1 cellular context compared by ENCODE assay signal in genomic region chr22:42079319-42080251, GRCh38.
TF ChIP-seq lines count a peak whose summit lies in the region.

Gene SMDT1 (plus strand): TSS chr22:42079700. CDS start chr22:42079769, 69 bp downstream.

TF ChIP-seq in HepG2, 621 proteins besides CTCF, POLR2A, EP300 and RAD21 (continued from another document and continues in another):
- TF ChIP-seq, protein P1, sequence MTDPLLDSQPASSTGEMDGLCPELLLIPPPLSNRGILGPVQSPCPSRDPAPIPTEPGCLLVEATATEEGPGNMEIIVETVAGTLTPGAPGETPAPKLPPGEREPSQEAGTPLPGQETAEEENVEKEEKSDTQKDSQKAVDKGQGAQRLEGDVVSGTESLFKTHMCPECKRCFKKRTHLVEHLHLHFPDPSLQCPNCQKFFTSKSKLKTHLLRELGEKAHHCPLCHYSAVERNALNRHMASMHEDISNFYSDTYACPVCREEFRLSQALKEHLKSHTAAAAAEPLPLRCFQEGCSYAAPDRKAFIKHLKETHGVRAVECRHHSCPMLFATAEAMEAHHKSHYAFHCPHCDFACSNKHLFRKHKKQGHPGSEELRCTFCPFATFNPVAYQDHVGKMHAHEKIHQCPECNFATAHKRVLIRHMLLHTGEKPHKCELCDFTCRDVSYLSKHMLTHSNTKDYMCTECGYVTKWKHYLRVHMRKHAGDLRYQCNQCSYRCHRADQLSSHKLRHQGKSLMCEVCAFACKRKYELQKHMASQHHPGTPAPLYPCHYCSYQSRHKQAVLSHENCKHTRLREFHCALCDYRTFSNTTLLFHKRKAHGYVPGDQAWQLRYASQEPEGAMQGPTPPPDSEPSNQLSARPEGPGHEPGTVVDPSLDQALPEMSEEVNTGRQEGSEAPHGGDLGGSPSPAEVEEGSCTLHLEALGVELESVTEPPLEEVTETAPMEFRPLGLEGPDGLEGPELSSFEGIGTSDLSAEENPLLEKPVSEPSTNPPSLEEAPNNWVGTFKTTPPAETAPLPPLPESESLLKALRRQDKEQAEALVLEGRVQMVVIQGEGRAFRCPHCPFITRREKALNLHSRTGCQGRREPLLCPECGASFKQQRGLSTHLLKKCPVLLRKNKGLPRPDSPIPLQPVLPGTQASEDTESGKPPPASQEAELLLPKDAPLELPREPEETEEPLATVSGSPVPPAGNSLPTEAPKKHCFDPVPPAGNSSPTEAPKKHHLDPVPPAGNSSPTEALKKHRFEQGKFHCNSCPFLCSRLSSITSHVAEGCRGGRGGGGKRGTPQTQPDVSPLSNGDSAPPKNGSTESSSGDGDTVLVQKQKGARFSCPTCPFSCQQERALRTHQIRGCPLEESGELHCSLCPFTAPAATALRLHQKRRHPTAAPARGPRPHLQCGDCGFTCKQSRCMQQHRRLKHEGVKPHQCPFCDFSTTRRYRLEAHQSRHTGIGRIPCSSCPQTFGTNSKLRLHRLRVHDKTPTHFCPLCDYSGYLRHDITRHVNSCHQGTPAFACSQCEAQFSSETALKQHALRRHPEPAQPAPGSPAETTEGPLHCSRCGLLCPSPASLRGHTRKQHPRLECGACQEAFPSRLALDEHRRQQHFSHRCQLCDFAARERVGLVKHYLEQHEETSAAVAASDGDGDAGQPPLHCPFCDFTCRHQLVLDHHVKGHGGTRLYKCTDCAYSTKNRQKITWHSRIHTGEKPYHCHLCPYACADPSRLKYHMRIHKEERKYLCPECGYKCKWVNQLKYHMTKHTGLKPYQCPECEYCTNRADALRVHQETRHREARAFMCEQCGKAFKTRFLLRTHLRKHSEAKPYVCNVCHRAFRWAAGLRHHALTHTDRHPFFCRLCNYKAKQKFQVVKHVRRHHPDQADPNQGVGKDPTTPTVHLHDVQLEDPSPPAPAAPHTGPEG (CRISPR knock-in tag; IDR thresholded peaks at IDR 0.05): no peak; the same call in 1 of the 2 replicates
- TF ChIP-seq ZNF563 (CRISPR knock-in tag; IDR thresholded peaks at IDR 0.05): peak; percentile 84
- TF ChIP-seq, protein P2, sequence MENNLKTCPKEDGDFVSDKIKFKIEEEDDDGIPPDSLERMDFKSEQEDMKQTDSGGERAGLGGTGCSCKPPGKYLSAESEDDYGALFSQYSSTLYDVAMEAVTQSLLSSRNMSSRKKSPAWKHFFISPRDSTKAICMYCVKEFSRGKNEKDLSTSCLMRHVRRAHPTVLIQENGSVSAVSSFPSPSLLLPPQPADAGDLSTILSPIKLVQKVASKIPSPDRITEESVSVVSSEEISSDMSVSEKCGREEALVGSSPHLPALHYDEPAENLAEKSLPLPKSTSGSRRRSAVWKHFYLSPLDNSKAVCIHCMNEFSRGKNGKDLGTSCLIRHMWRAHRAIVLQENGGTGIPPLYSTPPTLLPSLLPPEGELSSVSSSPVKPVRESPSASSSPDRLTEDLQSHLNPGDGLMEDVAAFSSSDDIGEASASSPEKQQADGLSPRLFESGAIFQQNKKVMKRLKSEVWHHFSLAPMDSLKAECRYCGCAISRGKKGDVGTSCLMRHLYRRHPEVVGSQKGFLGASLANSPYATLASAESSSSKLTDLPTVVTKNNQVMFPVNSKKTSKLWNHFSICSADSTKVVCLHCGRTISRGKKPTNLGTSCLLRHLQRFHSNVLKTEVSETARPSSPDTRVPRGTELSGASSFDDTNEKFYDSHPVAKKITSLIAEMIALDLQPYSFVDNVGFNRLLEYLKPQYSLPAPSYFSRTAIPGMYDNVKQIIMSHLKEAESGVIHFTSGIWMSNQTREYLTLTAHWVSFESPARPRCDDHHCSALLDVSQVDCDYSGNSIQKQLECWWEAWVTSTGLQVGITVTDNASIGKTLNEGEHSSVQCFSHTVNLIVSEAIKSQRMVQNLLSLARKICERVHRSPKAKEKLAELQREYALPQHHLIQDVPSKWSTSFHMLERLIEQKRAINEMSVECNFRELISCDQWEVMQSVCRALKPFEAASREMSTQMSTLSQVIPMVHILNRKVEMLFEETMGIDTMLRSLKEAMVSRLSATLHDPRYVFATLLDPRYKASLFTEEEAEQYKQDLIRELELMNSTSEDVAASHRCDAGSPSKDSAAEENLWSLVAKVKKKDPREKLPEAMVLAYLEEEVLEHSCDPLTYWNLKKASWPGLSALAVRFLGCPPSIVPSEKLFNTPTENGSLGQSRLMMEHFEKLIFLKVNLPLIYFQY (CRISPR knock-in tag; IDR thresholded peaks at IDR 0.05; ENCODE audit: borderline replicate concordance): peak; percentile 45
- peak; percentile 63; the same call in 1 of the 2 replicates for TF ChIP-seq ZBTB38 (CRISPR knock-in tag; IDR thresholded peaks at IDR 0.05)
- TF ChIP-seq NFYB (CRISPR knock-in tag; IDR thresholded peaks at IDR 0.05): peak; percentile 95
- TF ChIP-seq ZNF441 (CRISPR knock-in tag; IDR thresholded peaks at IDR 0.05; ENCODE audit: borderline replicate concordance): no peak
- peak; percentile 74 for TF ChIP-seq TBX2 (CRISPR knock-in tag; IDR thresholded peaks at IDR 0.05; ENCODE audit: borderline replicate concordance)
- no peak for TF ChIP-seq ZBTB3 (CRISPR knock-in tag; IDR thresholded peaks at IDR 0.05; ENCODE audit: borderline replicate concordance, low read depth)
- TF ChIP-seq TBX3 (IDR thresholded peaks at IDR 0.05; ENCODE audit: borderline replicate concordance): no peak
- no peak for TF ChIP-seq SMYD3 (CRISPR knock-in tag; IDR thresholded peaks at IDR 0.05)
- no peak; the same call in none of the 2 replicates for TF ChIP-seq SALL2 (CRISPR knock-in tag; IDR thresholded peaks at IDR 0.05)
- peak; percentile 62; the same call in 1 of the 2 replicates for TF ChIP-seq ZBTB42 (CRISPR knock-in tag; IDR thresholded peaks at IDR 0.05)
- peak; percentile 42; the same call in 1 of the 2 replicates for TF ChIP-seq FOXK1 (CRISPR knock-in tag; IDR thresholded peaks at IDR 0.05; ENCODE audit: borderline replicate concordance, low read depth)
- TF ChIP-seq ZNF564 (CRISPR knock-in tag; IDR thresholded peaks at IDR 0.05): 0 out of 2 replicates have a peak, but pooled peaks have one; percentile 62
- TF ChIP-seq, protein P3, sequence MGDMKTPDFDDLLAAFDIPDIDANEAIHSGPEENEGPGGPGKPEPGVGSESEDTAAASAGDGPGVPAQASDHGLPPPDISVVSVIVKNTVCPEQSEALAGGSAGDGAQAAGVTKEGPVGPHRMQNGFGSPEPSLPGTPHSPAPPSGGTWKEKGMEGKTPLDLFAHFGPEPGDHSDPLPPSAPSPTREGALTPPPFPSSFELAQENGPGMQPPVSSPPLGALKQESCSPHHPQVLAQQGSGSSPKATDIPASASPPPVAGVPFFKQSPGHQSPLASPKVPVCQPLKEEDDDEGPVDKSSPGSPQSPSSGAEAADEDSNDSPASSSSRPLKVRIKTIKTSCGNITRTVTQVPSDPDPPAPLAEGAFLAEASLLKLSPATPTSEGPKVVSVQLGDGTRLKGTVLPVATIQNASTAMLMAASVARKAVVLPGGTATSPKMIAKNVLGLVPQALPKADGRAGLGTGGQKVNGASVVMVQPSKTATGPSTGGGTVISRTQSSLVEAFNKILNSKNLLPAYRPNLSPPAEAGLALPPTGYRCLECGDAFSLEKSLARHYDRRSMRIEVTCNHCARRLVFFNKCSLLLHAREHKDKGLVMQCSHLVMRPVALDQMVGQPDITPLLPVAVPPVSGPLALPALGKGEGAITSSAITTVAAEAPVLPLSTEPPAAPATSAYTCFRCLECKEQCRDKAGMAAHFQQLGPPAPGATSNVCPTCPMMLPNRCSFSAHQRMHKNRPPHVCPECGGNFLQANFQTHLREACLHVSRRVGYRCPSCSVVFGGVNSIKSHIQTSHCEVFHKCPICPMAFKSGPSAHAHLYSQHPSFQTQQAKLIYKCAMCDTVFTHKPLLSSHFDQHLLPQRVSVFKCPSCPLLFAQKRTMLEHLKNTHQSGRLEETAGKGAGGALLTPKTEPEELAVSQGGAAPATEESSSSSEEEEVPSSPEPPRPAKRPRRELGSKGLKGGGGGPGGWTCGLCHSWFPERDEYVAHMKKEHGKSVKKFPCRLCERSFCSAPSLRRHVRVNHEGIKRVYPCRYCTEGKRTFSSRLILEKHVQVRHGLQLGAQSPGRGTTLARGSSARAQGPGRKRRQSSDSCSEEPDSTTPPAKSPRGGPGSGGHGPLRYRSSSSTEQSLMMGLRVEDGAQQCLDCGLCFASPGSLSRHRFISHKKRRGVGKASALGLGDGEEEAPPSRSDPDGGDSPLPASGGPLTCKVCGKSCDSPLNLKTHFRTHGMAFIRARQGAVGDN (CRISPR knock-in tag; IDR thresholded peaks at IDR 0.05): peak; percentile 99
- peak in 1 of 2 experiments; percentile 87; a peak in 1 of 4 replicates for TF ChIP-seq KLF16 (CRISPR knock-in tag; IDR thresholded peaks at IDR 0.05)
- TF ChIP-seq BRD4 (CRISPR knock-in tag; IDR thresholded peaks at IDR 0.05): peak; percentile 85
- TF ChIP-seq ZMAT3 (CRISPR knock-in tag; conservative IDR thresholded peaks at IDR 0.05): 0 out of 2 replicates have a peak, but pooled peaks have one; percentile 14
- TF ChIP-seq ZNF788 (CRISPR knock-in tag; IDR thresholded peaks at IDR 0.05; ENCODE audit: borderline replicate concordance): peak; percentile 35; the same call in 1 of the 2 replicates
- peak; percentile 77; the same call in 1 of the 2 replicates for TF ChIP-seq ARHGAP35 (CRISPR knock-in tag; IDR thresholded peaks at IDR 0.05; ENCODE audit: borderline replicate concordance)
- peak; percentile 97 for TF ChIP-seq PBX2 (CRISPR knock-in tag; IDR thresholded peaks at IDR 0.05)
- peak; percentile 89 for TF ChIP-seq DMAP1 (CRISPR knock-in tag; IDR thresholded peaks at IDR 0.05)
- TF ChIP-seq ZNF547 (CRISPR knock-in tag; IDR thresholded peaks at IDR 0.05): peak; percentile 80; the same call in 1 of the 2 replicates
- peak; percentile 95; the same call in 1 of the 2 replicates for TF ChIP-seq ZNF784 (CRISPR knock-in tag; IDR thresholded peaks at IDR 0.05; ENCODE audit: borderline replicate concordance)
- TF ChIP-seq ZC3H13 (CRISPR knock-in tag; IDR thresholded peaks at IDR 0.05): 0 out of 2 replicates have a peak, but pooled peaks have one; percentile 61
- TF ChIP-seq REPIN1 (CRISPR knock-in tag; IDR thresholded peaks at IDR 0.05; ENCODE audit: borderline replicate concordance, low read depth): peak; percentile 70
- 0 out of 2 replicates have a peak, but pooled peaks have one; percentile 19 for TF ChIP-seq E2F5 (CRISPR knock-in tag; conservative IDR thresholded peaks at IDR 0.05)
- TF ChIP-seq, protein P4, sequence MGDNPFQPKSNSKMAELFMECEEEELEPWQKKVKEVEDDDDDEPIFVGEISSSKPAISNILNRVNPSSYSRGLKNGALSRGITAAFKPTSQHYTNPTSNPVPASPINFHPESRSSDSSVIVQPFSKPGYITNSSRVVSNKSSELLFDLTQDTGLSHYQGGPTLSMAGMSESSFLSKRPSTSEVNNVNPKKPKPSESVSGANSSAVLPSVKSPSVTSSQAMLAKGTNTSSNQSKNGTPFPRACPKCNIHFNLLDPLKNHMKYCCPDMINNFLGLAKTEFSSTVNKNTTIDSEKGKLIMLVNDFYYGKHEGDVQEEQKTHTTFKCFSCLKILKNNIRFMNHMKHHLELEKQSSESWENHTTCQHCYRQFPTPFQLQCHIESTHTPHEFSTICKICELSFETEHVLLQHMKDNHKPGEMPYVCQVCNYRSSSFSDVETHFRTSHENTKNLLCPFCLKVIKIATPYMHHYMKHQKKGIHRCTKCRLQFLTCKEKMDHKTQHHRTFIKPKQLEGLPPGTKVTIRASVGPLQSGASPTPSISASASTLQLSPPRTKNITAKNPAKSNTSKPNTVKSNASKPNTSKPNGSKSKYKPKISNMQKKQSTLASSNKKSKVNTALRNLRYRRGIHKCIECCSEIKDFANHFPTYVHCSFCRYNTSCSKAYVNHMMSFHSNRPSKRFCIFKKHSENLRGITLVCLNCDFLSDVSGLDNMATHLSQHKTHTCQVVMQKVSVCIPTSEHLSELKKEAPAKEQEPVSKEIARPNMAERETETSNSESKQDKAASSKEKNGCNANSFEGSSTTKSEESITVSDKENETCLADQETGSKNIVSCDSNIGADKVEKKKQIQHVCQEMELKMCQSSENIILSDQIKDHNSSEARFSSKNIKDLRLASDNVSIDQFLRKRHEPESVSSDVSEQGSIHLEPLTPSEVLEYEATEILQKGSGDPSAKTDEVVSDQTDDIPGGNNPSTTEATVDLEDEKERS (CRISPR knock-in tag; IDR thresholded peaks at IDR 0.05): peak; percentile 74; the same call in 1 of the 2 replicates
- peak; percentile 40; the same call in 1 of the 2 replicates for TF ChIP-seq TSC22D2 (CRISPR knock-in tag; IDR thresholded peaks at IDR 0.05; ENCODE audit: borderline replicate concordance)
- TF ChIP-seq GZF1 (CRISPR knock-in tag; IDR thresholded peaks at IDR 0.05): peak; percentile 26; the same call in 1 of the 2 replicates
- no peak for TF ChIP-seq ZNF10 (CRISPR knock-in tag; IDR thresholded peaks at IDR 0.05; ENCODE audit: borderline replicate concordance, low read depth)
- no peak for TF ChIP-seq CBX1 (IDR thresholded peaks at IDR 0.05; ENCODE audit: low read depth)
- TF ChIP-seq, protein P5, sequence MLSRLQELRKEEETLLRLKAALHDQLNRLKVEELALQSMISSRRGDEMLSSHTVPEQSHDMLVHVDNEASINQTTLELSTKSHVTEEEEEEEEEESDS (CRISPR knock-in tag; IDR thresholded peaks at IDR 0.05; ENCODE audit: borderline replicate concordance): no peak
- peak; percentile 46; the same call in 1 of the 2 replicates for TF ChIP-seq FOXJ3 (CRISPR knock-in tag; IDR thresholded peaks at IDR 0.05; ENCODE audit: borderline replicate concordance)
- TF ChIP-seq ZSCAN31 (CRISPR knock-in tag; IDR thresholded peaks at IDR 0.05; ENCODE audit: low read depth): peak; percentile 72
- no peak; the same call in 1 of the 2 replicates for TF ChIP-seq KAT7 (CRISPR knock-in tag; IDR thresholded peaks at IDR 0.05; ENCODE audit: borderline replicate concordance)
- peak; percentile 80; the same call in 1 of the 2 replicates for TF ChIP-seq ZNF253 (CRISPR knock-in tag; IDR thresholded peaks at IDR 0.05; ENCODE audit: borderline replicate concordance)
- no peak for TF ChIP-seq MTA1 (CRISPR knock-in tag; IDR thresholded peaks at IDR 0.05; ENCODE audit: borderline replicate concordance)
- TF ChIP-seq ZNF329 (CRISPR knock-in tag; IDR thresholded peaks at IDR 0.05; ENCODE audit: low read depth): no peak
- no peak for TF ChIP-seq ZNF530 (CRISPR knock-in tag; IDR thresholded peaks at IDR 0.05; ENCODE audit: low read depth)
- TF ChIP-seq ZSCAN25 (CRISPR knock-in tag; IDR thresholded peaks at IDR 0.05): peak; percentile 78
- no peak for TF ChIP-seq ZNF326 (CRISPR knock-in tag; IDR thresholded peaks at IDR 0.05; ENCODE audit: borderline replicate concordance)
